In genomic region chr10:116002735-116003134, GRCh38 we compare ENCODE assay signal across 26 cellular contexts.
"Had no signal": no experiment of that assay in that cellular context is flagged by ENCODE, and none has a peak within 500 bp of the region (broad histone marks: within the 10 kb centered on the region; RNA-seq: fewer than 3 reads in every experiment).

No MANE protein-coding gene starts in this region.

- H3K4me3 Mint-ChIP-seq: mesothelial cell of epicardium; natural killer cell; neural crest cell; stimulated activated memory B cell treated with anti-CD40 and anti-IgM and Interleukin-4, amounts not matched to agents 10 μg/mL and 1 μg/mL and 100 μg/mL, for 72 hours had no signal

- DNase-seq: cerebellar nuclear complex; cortex of kidney; dorsolateral prefrontal cortex; effector CD4-positive, alpha-beta T cell; foreskin fibroblast; gastrocnemius medialis; head of caudate nucleus; left lung; mesenchymal stem cell; natural killer cell; pancreas; sigmoid colon; spleen; stimulated activated CD4-positive, alpha-beta T cell treated with anti-CD3 and anti-CD28 coated beads, Interleukin-4, amount 100 ng/mL, for 4 hours; stimulated activated naive CD8-positive, alpha-beta T cell treated with anti-CD3 and anti-CD28 coated beads, Interleukin-15, Interleukin-2, amounts not matched to agents 100 U/mL and 50 U/mL, for 24 hours; substantia nigra; testis; tibial artery; upper lobe of left lung had no signal

- FAIRE-seq: keratinocyte, pancreas, urothelium cell line had no signal

- ATAC-seq: gastrocnemius medialis; left lung; natural killer cell; pancreas; stimulated activated memory B cell treated with anti-CD40 and anti-IgM and Interleukin-4, amounts not matched to agents 10 μg/mL and 1 μg/mL and 100 μg/mL, for 72 hours; stimulated activated naive CD8-positive, alpha-beta T cell treated with anti-CD3 and anti-CD28 coated beads, Interleukin-15, Interleukin-2, amounts not matched to agents 100 U/mL and 50 U/mL, for 24 hours had no signal

- H3K9me3 Mint-ChIP-seq: mesothelial cell of epicardium, neural crest cell had no signal

- H3K9me3 ChIP-seq: gastrocnemius medialis, neutrophil, pancreas, sigmoid colon, testis, tibial artery, upper lobe of left lung had no signal

- H3K27ac ChIP-seq: dorsolateral prefrontal cortex, gastrocnemius medialis, left lung, neutrophil, pancreas, sigmoid colon, skin epidermis, spleen, testis, tibial artery, upper lobe of left lung had no signal

- H3K4me1 ChIP-seq: left lung, pancreas, spleen, testis, upper lobe of left lung had no signal

- H3K27ac Mint-ChIP-seq: mesothelial cell of epicardium; natural killer cell; stimulated activated memory B cell treated with anti-CD40 and anti-IgM and Interleukin-4, amounts not matched to agents 10 μg/mL and 1 μg/mL and 100 μg/mL, for 72 hours had no signal

- H3K27me3 Mint-ChIP-seq: stimulated activated memory B cell treated with anti-CD40 and anti-IgM and Interleukin-4, amounts not matched to agents 10 μg/mL and 1 μg/mL and 100 μg/mL, for 72 hours had no signal

- H3K4me3 ChIP-seq: dorsolateral prefrontal cortex, gastrocnemius medialis, left lung, pancreas, sigmoid colon, skin epidermis, spleen, testis, tibial artery, upper lobe of left lung had no signal

- H3K36me3 ChIP-seq: gastrocnemius medialis, left lung, neutrophil, pancreas, sigmoid colon, spleen, tibial artery, upper lobe of left lung had no signal

- H3K27me3 ChIP-seq: gastrocnemius medialis, left lung, neutrophil, pancreas, sigmoid colon, spleen, testis, tibial artery, upper lobe of left lung had no signal

- H3K4me1 Mint-ChIP-seq: natural killer cell; stimulated activated memory B cell treated with anti-CD40 and anti-IgM and Interleukin-4, amounts not matched to agents 10 μg/mL and 1 μg/mL and 100 μg/mL, for 72 hours had no signal

- H3K36me3 Mint-ChIP-seq: mesothelial cell of epicardium; natural killer cell; stimulated activated memory B cell treated with anti-CD40 and anti-IgM and Interleukin-4, amounts not matched to agents 10 μg/mL and 1 μg/mL and 100 μg/mL, for 72 hours had no signal
